Comparison of ENCODE assay signal across 21 cellular contexts in genomic region chr6:109854541-109855308, GRCh38.
DNase-seq lines count a peak whose midpoint lies in the region; TF ChIP-seq lines count a peak whose summit lies in the region.
"Had no signal": no experiment of that assay in that cellular context is flagged by ENCODE, and none has a peak within 500 bp of the region (broad histone marks: within the 10 kb centered on the region; RNA-seq: fewer than 3 reads in every experiment).

No MANE protein-coding gene starts in this region.

- intact Hi-C loops in stomach (cut with DNase I; ENCODE audit: low total_unique reads), result no loop called here

- H3K4me1 ChIP-seq in HAP-1, result peaks cover 5% of the 10 kb centered on the region
- peaks cover 2% of the 10 kb centered on the region for H3K4me1 ChIP-seq in NT2/D1 (ENCODE audit: insufficient read depth, insufficient read length)
- H3K4me1 ChIP-seq in stomach, result no peaks in the 10 kb centered on the region
- H3K4me1 ChIP-seq: Caco-2, SJSA1 had no signal

- no peak overlapping the region for H3K27ac ChIP-seq in stomach
- H3K27ac ChIP-seq: SJSA1 had no signal

- 83 to 94% (median 91%) methylated on average over 8 of the region's 8 CpGs for whole genome bisulfite sequencing in stomach, 5 donors

- no peak overlapping the region for H3K4me3 ChIP-seq in HAP-1
- H3K4me3 ChIP-seq in NT2/D1 (ENCODE audit: insufficient read length, low read depth), result no peak overlapping the region
- no peak overlapping the region for H3K4me3 ChIP-seq in stomach
- H3K4me3 ChIP-seq: SJSA1 had no signal

- no peak for TF ChIP-seq CTCF in stomach (IDR thresholded peaks at IDR 0.05)

- TF ChIP-seq POLR2A in stomach (IDR thresholded peaks at IDR 0.05), result no peak

- H3K9ac ChIP-seq in NT2/D1 (ENCODE audit: insufficient read length, low read depth), result no peak overlapping the region

- in situ Hi-C loops in HAP-1 (cut with MboI; ENCODE audit: low sequenced_read_pairs), result no loop called here

- DNase-seq in HAP-1 (ENCODE audit: low spot score in 2 of 2) (peak; percentile 65 to 86), NT2/D1 (ENCODE audit: low read depth, low spot score) (peak; percentile 74), iPS DF 19.7 (ENCODE audit: low read depth, low spot score) (peak; percentile 75), activated gamma-delta T cell (lab: John Stamatoyannopoulos, UW) (no peak), stomach (no peak), cortex of kidney (lab: John Stamatoyannopoulos, UW) (no peak)
- DNase-seq in stimulated activated naive CD4-positive, alpha-beta T cell (lab: John Stamatoyannopoulos, UW), result no peak
- DNase-seq: Caco-2; CD4-positive, alpha-beta memory T cell; DMS79 treated with DMSO at 0.1 percent for 48 hours; KBM-7; MV-4-11; NCI-H1105 treated with DMSO at 0.1 percent for 48 hours; NCI-H146; NCI-H1930; NCI-H2107; NCI-H446; NCI-H524 treated with DMSO at 0.1 percent for 48 hours; Right ventricle myocardium superior; RPMI8226 had no signal

- TF ChIP-seq EP300 in stomach (IDR thresholded peaks at IDR 0.05), result no peak

- H3K9me3 ChIP-seq in HAP-1 (no peaks in the 10 kb centered on the region), NT2/D1 (ENCODE audit: insufficient read depth, low read length) (no peaks in the 10 kb centered on the region), stomach (no peaks in the 10 kb centered on the region)
- H3K9me3 ChIP-seq: Caco-2, SJSA1 had no signal

- H3K27me3 ChIP-seq in HAP-1 (ENCODE audit: low read depth) (no peaks in the 10 kb centered on the region), NT2/D1 (ENCODE audit: insufficient read depth, insufficient read length) (no peaks in the 10 kb centered on the region), stomach (no peaks in the 10 kb centered on the region)
- H3K27me3 ChIP-seq: SJSA1 had no signal

- no peaks in the 10 kb centered on the region for H3K36me3 ChIP-seq in HAP-1 (replicated peaks)
- no peaks in the 10 kb centered on the region for H3K36me3 ChIP-seq in NT2/D1 (ENCODE audit: insufficient read depth, insufficient read length, low read length)
- H3K36me3 ChIP-seq in stomach, result no peaks in the 10 kb centered on the region
- H3K36me3 ChIP-seq: SJSA1 had no signal

Comparison
In these comparisons a context has a peak if more than half of its experiments do, and no peak if none do; other contexts are left out.
1. DNase-seq: peak in HAP-1 (2 of 2), NT2/D1 (single experiment) and iPS DF 19.7 (single experiment); none in activated gamma-delta T cell (single experiment), stomach (single experiment), stimulated activated naive CD4-positive, alpha-beta T cell (0 of 6) and cortex of kidney (single experiment).